ENCODE assay signal across 8 cellular contexts in genomic region chr15:73633991-73634495, GRCh38. TPM values are rescaled to one million over a fixed set of nuclear protein-coding genes. Genes with fewer than 3 reads are reported as not detected.
DNase-seq lines count a peak whose midpoint lies in the region; ATAC-seq and TF ChIP-seq lines count a peak whose summit lies in the region.

No MANE protein-coding gene starts in this region.

- no peaks in the 10 kb centered on the region for H3K9me3 Mint-ChIP-seq in activated naive CD4-positive, alpha-beta T cell treated with anti-CD3 and anti-CD28 coated beads, Interleukin-2, amount 50 U/mL, for 72 hours

- H3K4me3 ChIP-seq in heart right ventricle (peak overlapping the region in 8 of 10 donors; percentile 20 to 98 (median 94)), iPS-18c (ENCODE audit: insufficient read depth, low read depth, low read length) (peak overlapping the region; percentile 36; the same call in 1 of the 2 replicates)

- peaks cover 1 to 56% (median 43%) of the 10 kb centered on the region in 9 donors for H3K4me1 ChIP-seq in heart right ventricle

- peaks cover 0 to 8% (median 0%) of the 10 kb centered on the region in 7 donors for H3K27me3 ChIP-seq in heart right ventricle

- H3K36me3 Mint-ChIP-seq in activated naive CD4-positive, alpha-beta T cell treated with anti-CD3 and anti-CD28 coated beads, Interleukin-2, amount 50 U/mL, for 72 hours: no peaks in the 10 kb centered on the region

- TF ChIP-seq CTCF in heart right ventricle (IDR thresholded peaks at IDR 0.05): no peak

- H3K36me3 ChIP-seq in heart right ventricle: no peaks in the 10 kb centered on the region

- intact Hi-C loops in heart right ventricle (cut with DNase I): loop anchor here in 7 of 10 donors (2.0 to 10.0 kb wide), 9 partner anchors 37 to 339 kb away; no protein-coding TSS in a partner anchor
- intact Hi-C loops in Right ventricle myocardium superior (cut with DNase I): loop anchor here (2.0 to 10.0 kb wide), 2 partner anchors 71 to 329 kb away; no protein-coding TSS in a partner anchor

- peak overlapping the region; percentile 27 to 99 (median 97) for H3K27ac ChIP-seq in heart right ventricle

- WGBS in heart right ventricle, 2 donors: 62 to 63% methylated on average over 6 of the region's 6 CpGs

- DNase-seq in heart right ventricle: no peak
- no peak for DNase-seq in Right ventricle myocardium superior
- DNase-seq in activated naive CD4-positive, alpha-beta T cell treated with anti-CD3 and anti-CD28 coated beads, Interleukin-2, amount 50 U/mL, for 72 hours (ENCODE audit: low spot score in 2 of 2): no peak
- DNase-seq in stromal cell of bone marrow (ENCODE audit: low read depth): peak; percentile 95
- no peak for DNase-seq in DMS 273 (lab: John Stamatoyannopoulos, UW; ENCODE audit: unreplicated experiment)

- no peaks in the 10 kb centered on the region for H3K9me3 ChIP-seq in heart right ventricle
- H3K9me3 ChIP-seq in iPS-18c (ENCODE audit: control insufficient read depth, insufficient read depth, low read length): no peaks in the 10 kb centered on the region

- peak overlapping the region; percentile 88 to 94 for H3K27ac Mint-ChIP-seq in activated naive CD4-positive, alpha-beta T cell treated with anti-CD3 and anti-CD28 coated beads, Interleukin-2, amount 50 U/mL, for 72 hours

- ATAC-seq in heart right ventricle (no peak), Right ventricle myocardium superior (ENCODE audit: poor library complexity) (no peak), GM21576 (IDR thresholded peaks at IDR 0.05; ENCODE audit: unreplicated experiment) (no peak), GM18517 (IDR thresholded peaks at IDR 0.05; ENCODE audit: unreplicated experiment) (no peak)
- ATAC-seq in activated naive CD4-positive, alpha-beta T cell treated with anti-CD3 and anti-CD28 coated beads, Interleukin-2, amount 50 U/mL, for 72 hours: no peak

RNA-seq across cellular contexts. Expression of gene NPTN, which starts 0.9 kb away (rescaled TPM):
- total RNA-seq in heart right ventricle (100 to 1,000 TPM; 167 to 212 (median 188) TPM), Right ventricle myocardium superior (188 TPM)
- 100 to 1,000 TPM in 1 of 2 donors, 10 to 100 TPM in 1; 89.9 to 121 TPM for polyA plus RNA-seq in heart right ventricle
- total RNA-seq in activated naive CD4-positive, alpha-beta T cell treated with anti-CD3 and anti-CD28 coated beads, Interleukin-2, amount 50 U/mL, for 72 hours: 10 to 100 TPM; 37.2 to 38.4 TPM

RNA-seq across cellular contexts. Expression of gene CD276, which starts 50.1 kb away (rescaled TPM):
- total RNA-seq in heart right ventricle (10 to 100 TPM; 26.5 to 77.1 (median 38.1) TPM), Right ventricle myocardium superior (36.5 TPM)
- polyA plus RNA-seq in heart right ventricle: 10 to 100 TPM; 34.2 to 45.1 TPM
- 1 to 10 TPM in 1 of 2 donors, under 1 TPM in 1; 0.73 to 2.5 TPM for total RNA-seq in activated naive CD4-positive, alpha-beta T cell treated with anti-CD3 and anti-CD28 coated beads, Interleukin-2, amount 50 U/mL, for 72 hours

Comparison
In these comparisons a context has a peak if more than half of its experiments do, and no peak if none do; other contexts are left out.
1. RNA of gene CD276, which starts 50.1 kb away (total RNA-seq): 26.5 to 77.1 TPM in heart right ventricle and 36.5 TPM in Right ventricle myocardium superior (single experiment); 0.73 to 2.5 TPM in activated naive CD4-positive, alpha-beta T cell treated with anti-CD3 and anti-CD28 coated beads, Interleukin-2, amount 50 U/mL, for 72 hours; every median in the first group is over 4 times any median in the second.